Comparison of ENCODE assay signal across 11 cellular contexts in the genomic region with DNA sequence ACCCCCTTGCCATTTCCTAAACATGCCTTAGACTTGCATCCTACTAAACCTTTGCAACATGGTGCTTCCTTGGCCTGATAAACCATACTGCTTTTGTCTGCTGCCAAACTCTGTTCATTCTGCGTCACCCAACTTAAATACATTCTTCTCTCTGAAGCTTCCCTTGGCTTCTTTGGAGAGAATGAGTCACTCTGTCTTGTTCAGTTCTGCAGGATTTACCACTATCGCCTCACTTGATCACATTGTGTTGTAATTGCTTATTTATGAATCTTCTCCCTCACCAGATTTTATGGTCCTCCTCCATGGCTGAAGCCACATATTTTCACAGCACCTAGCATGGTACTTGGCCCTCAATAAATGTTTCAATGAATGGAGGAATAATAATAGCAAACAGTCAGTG. TPM values are rescaled to one million over a fixed set of nuclear protein-coding genes. Genes with fewer than 3 reads are reported as not detected.
DNase-seq lines count a peak whose midpoint lies in the region; ATAC-seq and TF ChIP-seq lines count a peak whose summit lies in the region.
"Had no signal": no experiment of that assay in that cellular context is flagged by ENCODE, and none has a peak within 500 bp of the region (broad histone marks: within the 10 kb centered on the region; RNA-seq: fewer than 3 reads in every experiment).

No MANE protein-coding gene starts in this region.

- intact Hi-C loops in IMR-90 (cut with micrococcal nuclease): loop anchor here (2.0 kb wide), 1 partner anchor 22 kb away; a partner anchor contains a TSS

- POLR2A ChIA-PET in AG04450 (lab: Yijun Ruan, JAX): interaction anchor here (0.6 to 1.1 kb wide), 2 partner anchors 8 to 21 kb away, joined by 7 to 10 read pairs; a partner anchor contains a TSS
- POLR2A ChIA-PET in IMR-90 (lab: Charles Lee; ENCODE audit: unreplicated experiment): interaction anchor here (0.5 to 0.7 kb wide), 3 partner anchors 13 to 122 kb away, joined by 3 to 12 read pairs (median 3); a partner anchor contains a TSS

- H3K4me3 Mint-ChIP-seq in progenitor cell of endocrine pancreas (ENCODE audit: low read depth): no peak overlapping the region
- H3K4me3 Mint-ChIP-seq: CD8-positive, alpha-beta memory T cell had no signal

- no peaks in the 10 kb centered on the region for H3K79me1 ChIP-seq in IMR-90 (ENCODE audit: low read depth in 1 of 2, low read length in 2 of 2)

- CTCF ChIA-PET in AG04450 (lab: Charles Lee) (no interaction called here), IMR-90 (lab: Yijun Ruan, JAX) (interaction anchor here (0.6 kb wide), 1 partner anchor 366 kb away, joined by 4 read pairs; no protein-coding TSS in a partner anchor)

- DNase-seq in AG04450 (ENCODE audit: low read depth, low spot score) (peak; percentile 90), IMR-90 (peak; percentile 98), adipocyte (ENCODE audit: low read depth) (peak; percentile 90), glomerular visceral epithelial cell (ENCODE audit: extremely low spot score) (peak; percentile 51), HuH-7 (ENCODE audit: low spot score) (no peak), progenitor cell of endocrine pancreas (ENCODE audit: low spot score, unreplicated experiment) (no peak)
- DNase-seq in stimulated activated CD4-positive, alpha-beta T cell treated with anti-CD3 and anti-CD28 coated beads, Interleukin-4, amount 100 ng/mL, for 1 hour: no peak
- DNase-seq in activated effector memory CD4-positive, alpha-beta T cell treated with Interleukin-2 at 50 U/mL for 16 hours: no peak
- DNase-seq: activated CD8-positive, alpha-beta memory T cell treated with anti-CD3 and anti-CD28 coated beads, Interleukin-2, amount 50 U/mL, for 4 hours; CD8-positive, alpha-beta memory T cell had no signal

- BruUV-seq in IMR-90 (replicated peaks; lab: Mats Ljungman, UMichigan): no TSS peak

- no peak for TF ChIP-seq CTCF in AG04450 (IDR thresholded peaks at IDR 0.05; ENCODE audit: low read depth, low read length)
- TF ChIP-seq CTCF in IMR-90 (conservative IDR thresholded peaks at IDR 0.05; ENCODE audit: low read depth, low read length): no peak
- no peak for TF ChIP-seq CTCF in progenitor cell of endocrine pancreas (IDR thresholded peaks at IDR 0.05; ENCODE audit: unreplicated experiment)

- no peak overlapping the region for H2AK5ac ChIP-seq in IMR-90 (ENCODE audit: low read depth, low read length)

- no peak overlapping the region for H3K23ac ChIP-seq in IMR-90 (ENCODE audit: low read depth, low read length)

- H3K14ac ChIP-seq in IMR-90 (replicated peaks; ENCODE audit: low read depth, low read length): peak overlapping the region; percentile 53; the same call in 1 of the 2 replicates

- H2BK20ac ChIP-seq in IMR-90 (ENCODE audit: low read depth, low read length): peak overlapping the region; percentile 75; the same call in 1 of the 2 replicates

- H3K4me1 Mint-ChIP-seq in progenitor cell of endocrine pancreas (ENCODE audit: low read depth): peaks cover 4% of the 10 kb centered on the region

- no peaks in the 10 kb centered on the region for H3K36me3 ChIP-seq in IMR-90 (ENCODE audit: control insufficient read depth, insufficient read depth, low read length)
- H3K36me3 ChIP-seq in adipocyte (ENCODE audit: control insufficient read depth, insufficient read depth, low read length, severe bottlenecking): no peaks in the 10 kb centered on the region

- H3K27me3 ChIP-seq in AG04450 (ENCODE audit: control insufficient read depth, insufficient read depth, low read length) (no peaks in the 10 kb centered on the region), IMR-90 (ENCODE audit: control insufficient read depth, insufficient read depth, low read length) (0 out of 2 replicates have a peak, but pooled peaks cover 2% of the 10 kb centered on the region), adipocyte (replicated peaks; ENCODE audit: control insufficient read depth, insufficient read depth, low read length) (peaks cover under 1% of the 10 kb centered on the region)

- no peak for TF ChIP-seq POLR2A in IMR-90 (IDR thresholded peaks at IDR 0.05; ENCODE audit: low read depth, low read length)

- H4K5ac ChIP-seq in IMR-90 (ENCODE audit: low read depth, low read length): no peak overlapping the region

- H3K27ac ChIP-seq in AG04450 (ENCODE audit: low read depth, low read length): no peak overlapping the region
- H3K27ac ChIP-seq in IMR-90 (ENCODE audit: insufficient read depth, low read length): peak overlapping the region; percentile 28; the same call in 1 of the 2 replicates

- peak overlapping the region; percentile 89 for H2BK5ac ChIP-seq in IMR-90 (ENCODE audit: low read depth, low read length, poor library complexity, severe bottlenecking)

- peaks cover 6% of the 10 kb centered on the region for H3K27me3 Mint-ChIP-seq in progenitor cell of endocrine pancreas
- H3K27me3 Mint-ChIP-seq: CD8-positive, alpha-beta memory T cell had no signal

- H3K27ac Mint-ChIP-seq in progenitor cell of endocrine pancreas: no peak overlapping the region

- peak overlapping the region; percentile 42; the same call in 1 of the 2 replicates for H3K4ac ChIP-seq in IMR-90 (ENCODE audit: low read depth, low read length)

- peaks cover 8% of the 10 kb centered on the region for H3K4me1 ChIP-seq in IMR-90 (ENCODE audit: control insufficient read depth, insufficient read depth, low read length)
- peaks cover 10% of the 10 kb centered on the region for H3K4me1 ChIP-seq in adipocyte (ENCODE audit: control insufficient read depth, insufficient read depth, low read length)

- peak overlapping the region in 1 of 2 experiments; percentile 69; a peak in 2 of 4 replicates for H4K8ac ChIP-seq in IMR-90 (ENCODE audit: low read depth in 2 of 2, low read length in 2 of 2)

- H3K9me1 ChIP-seq in IMR-90 (ENCODE audit: insufficient read depth, low read length): 0 out of 2 replicates have a peak, but pooled peaks cover 5% of the 10 kb centered on the region

- no peak overlapping the region for H4K91ac ChIP-seq in IMR-90 (ENCODE audit: insufficient read depth, low read depth, low read length)

- H2AK9ac ChIP-seq in IMR-90 (replicated peaks; ENCODE audit: low read depth, low read length, poor library complexity): no peak overlapping the region

- no peak overlapping the region for H3K56ac ChIP-seq in IMR-90 (ENCODE audit: extremely low read depth, insufficient read depth, low read length)

- H2AFZ ChIP-seq in IMR-90 (replicated peaks; ENCODE audit: low read length, poor library complexity): peak overlapping the region; percentile 58

- H3K4me3 ChIP-seq in AG04450 (ENCODE audit: low read depth, low read length) (no peak overlapping the region), IMR-90 (ENCODE audit: insufficient read depth, low read depth, low read length) (no peak overlapping the region), adipocyte (ENCODE audit: low read length) (no peak overlapping the region)

- H2BK120ac ChIP-seq in IMR-90 (ENCODE audit: low read depth, low read length): peak overlapping the region; percentile 50; the same call in 1 of the 2 replicates

- no CpG with 5 or more reads among the region's 2 CpGs for WGBS in IMR-90 (ENCODE audit: extremely low coverage in 2 of 2, insufficient read length in 1 of 2), 2 experiments

- TF ChIP-seq RAD21 in IMR-90 (IDR thresholded peaks at IDR 0.05; ENCODE audit: low read length): no peak

- no peaks in the 10 kb centered on the region for H3K36me3 Mint-ChIP-seq in progenitor cell of endocrine pancreas (ENCODE audit: insufficient read depth)

- H3K9me3 ChIP-seq in AG04450 (ENCODE audit: control insufficient read depth, insufficient read depth, low read length) (no peaks in the 10 kb centered on the region), IMR-90 (ENCODE audit: control insufficient read depth, insufficient read depth, low read length) (no peaks in the 10 kb centered on the region), adipocyte (ENCODE audit: control insufficient read depth, low read length) (no peaks in the 10 kb centered on the region)

- 0 out of 3 replicates have a peak overlapping the region, but pooled peaks have one; percentile 8 for H2BK15ac ChIP-seq in IMR-90 (ENCODE audit: low read depth, low read length)

- H3K9ac ChIP-seq in IMR-90 (ENCODE audit: low read depth, low read length) (no peak overlapping the region), adipocyte (ENCODE audit: low read length) (no peak overlapping the region)

- peak; percentile 96 for ATAC-seq in IMR-90 (ENCODE audit: low read depth)

- in situ Hi-C loops in IMR-90 (cut with MboI; ENCODE audit: low sequenced_read_pairs): no loop called here

- H4K20me1 ChIP-seq in IMR-90 (ENCODE audit: insufficient read depth, low read length): no peaks in the 10 kb centered on the region

- no peaks in the 10 kb centered on the region for H3K9me3 Mint-ChIP-seq in progenitor cell of endocrine pancreas (ENCODE audit: low read depth)
- H3K9me3 Mint-ChIP-seq: CD8-positive, alpha-beta memory T cell had no signal

- dilution Hi-C loops in IMR-90 (cut with HindIII; ENCODE audit: low sequenced_read_pairs, unreplicated experiment): no loop called here

- H3K18ac ChIP-seq in IMR-90 (ENCODE audit: low read depth, low read length): peak overlapping the region; percentile 10; the same call in 1 of the 2 replicates

- H3K4me2 ChIP-seq in IMR-90 (ENCODE audit: low read depth, low read length): peak overlapping the region; percentile 31

TF ChIP-seq in IMR-90, 13 proteins besides CTCF, POLR2A, EP300 and RAD21 (continues in another document):
- TF ChIP-seq MXI1 (IDR thresholded peaks at IDR 0.05; ENCODE audit: borderline replicate concordance, low read depth, low read length) (no peak), FOS (IDR thresholded peaks at IDR 0.05; ENCODE audit: low read depth, low read length) (peak; percentile 96)

RNA-seq across cellular contexts. Expression of a gene that starts 21.7 kb away (rescaled TPM):
- polyA plus RNA-seq in AG04450 (2011; rRNA removed) (29.3 and 30.0 TPM in 2 replicates), IMR-90 (2012; rRNA removed) (40.0 and 42.7 TPM in 2 replicates)
- 19.0 and 24.3 TPM in 2 replicates for polyA minus RNA-seq in AG04450 (2011; rRNA and poly(A)+ RNA removed)
- total RNA-seq in IMR-90 (2012; rRNA removed) (10.9 and 28.6 TPM in 2 replicates), progenitor cell of endocrine pancreas (130 and 139 TPM in 2 replicates)
- 4.6 and 8.0 TPM in 2 replicates for polyA plus RNA-seq in IMR-90 (2012; cell fraction: cytosol; rRNA removed)
- polyA plus RNA-seq in IMR-90 (2012; cell fraction: nucleus; rRNA removed; ENCODE audit: low replicate concordance): 94.9 and 117 TPM in 2 replicates

RNA-seq across cellular contexts. Expression of a gene that starts 27.6 kb away (rescaled TPM):
- polyA plus RNA-seq in AG04450 (2011; rRNA removed): 14.1 and 16.9 TPM in 2 replicates
- 6.8 and 9.3 TPM in 2 replicates for polyA minus RNA-seq in AG04450 (2011; rRNA and poly(A)+ RNA removed)
- 3.1 and 3.4 TPM in 2 replicates for total RNA-seq in IMR-90 (2012; rRNA removed)
- 3.2 and 3.8 TPM in 2 replicates for polyA plus RNA-seq in IMR-90 (2012; rRNA removed)
- polyA plus RNA-seq in IMR-90 (2012; cell fraction: cytosol; rRNA removed): 0.90 and 4.0 TPM in 2 replicates
- 2.0 and 2.5 TPM in 2 replicates for polyA plus RNA-seq in IMR-90 (2012; cell fraction: nucleus; rRNA removed; ENCODE audit: low replicate concordance)
- 26.7 and 28.9 TPM in 2 replicates for total RNA-seq in progenitor cell of endocrine pancreas

RNA-seq across cellular contexts. Expression of a gene that starts 58.4 kb away (rescaled TPM):
- polyA plus RNA-seq in AG04450 (2011; rRNA removed): not detected in 2 replicates
- not detected in 2 replicates for polyA minus RNA-seq in AG04450 (2011; rRNA and poly(A)+ RNA removed)
- total RNA-seq in IMR-90 (2012; rRNA removed): not detected in 2 replicates
- not detected in 2 replicates for polyA plus RNA-seq in IMR-90 (2012; rRNA removed)
- polyA plus RNA-seq in IMR-90 (2012; cell fraction: cytosol; rRNA removed): not detected in 2 replicates
- polyA plus RNA-seq in IMR-90 (2012; cell fraction: nucleus; rRNA removed; ENCODE audit: low replicate concordance): not detected in 2 replicates
- 0.29 and 0.38 TPM in 2 replicates for total RNA-seq in progenitor cell of endocrine pancreas
- total RNA-seq: dermis microvascular lymphatic vessel endothelial cell had no signal

Comparison
In these comparisons a context has a peak if more than half of its experiments do, and no peak if none do; other contexts are left out.
1. DNase-seq: peak in AG04450 (single experiment), IMR-90 (single experiment), adipocyte (single experiment) and glomerular visceral epithelial cell (single experiment); none in stimulated activated CD4-positive, alpha-beta T cell treated with anti-CD3 and anti-CD28 coated beads, Interleukin-4, amount 100 ng/mL, for 1 hour (single experiment), HuH-7 (single experiment), progenitor cell of endocrine pancreas (single experiment) and activated effector memory CD4-positive, alpha-beta T cell treated with Interleukin-2 at 50 U/mL for 16 hours (single experiment).